Comparison of ENCODE assay signal across 15 cellular contexts in genomic region chr18:3114456-3114855, GRCh38.
DNase-seq lines count a peak whose midpoint lies in the region; ATAC-seq and TF ChIP-seq lines count a peak whose summit lies in the region.
"Had no signal": no experiment of that assay in that cellular context is flagged by ENCODE, and none has a peak within 500 bp of the region (broad histone marks: within the 10 kb centered on the region; RNA-seq: fewer than 3 reads in every experiment).

No MANE protein-coding gene starts in this region.

- H3K4me1 ChIP-seq in foreskin keratinocyte (no peaks in the 10 kb centered on the region), gastrocnemius medialis (peaks cover 0 to 5% of the 10 kb centered on the region in 2 donors)

- DNase-seq in HL-60 (ENCODE audit: low read depth in 1 of 2, low spot score in 1 of 2) (no peak), WERI-Rb-1 (peak; percentile 19), foreskin keratinocyte (no peak), gastrocnemius medialis (no peak), RWPE1 (ENCODE audit: low spot score) (no peak), UCSD-AML1 (lab: John Stamatoyannopoulos, UW; ENCODE audit: unreplicated experiment) (no peak), posterior cingulate gyrus (no peak)
- DNase-seq in activated CD8-positive, alpha-beta memory T cell treated with anti-CD3 and anti-CD28 coated beads for 24 hours = no peak
- DNase-seq: Caco-2; CD8-positive, alpha-beta memory T cell; GOT3; H9 had no signal

- H3K4me3 ChIP-seq in HL-60 (replicated peaks; ENCODE audit: insufficient read depth, low read length) (no peak overlapping the region), WERI-Rb-1 (ENCODE audit: low read depth, low read length) (no peak overlapping the region), gastrocnemius medialis (no peak overlapping the region)
- H3K4me3 ChIP-seq: A549, GM12878 had no signal

- TF ChIP-seq CTCF in HL-60 (IDR thresholded peaks at IDR 0.05; ENCODE audit: insufficient read depth, low read length) (no peak), WERI-Rb-1 (IDR thresholded peaks at IDR 0.05; ENCODE audit: low read depth, low read length) (no peak), foreskin keratinocyte (conservative IDR thresholded peaks at IDR 0.05) (no peak), gastrocnemius medialis (IDR thresholded peaks at IDR 0.05 in 4 of 5, conservative IDR thresholded peaks at IDR 0.05 in 1 of 5) (no peak), RWPE1 (conservative IDR thresholded peaks at IDR 0.05; ENCODE audit: low read depth) (no peak)

- H3K27me3 ChIP-seq in HL-60 (ENCODE audit: insufficient read depth, poor library complexity, severe bottlenecking) = no peaks in the 10 kb centered on the region
- no peaks in the 10 kb centered on the region for H3K27me3 ChIP-seq in WERI-Rb-1 (ENCODE audit: insufficient read depth, low read depth, severe bottlenecking)
- H3K27me3 ChIP-seq in foreskin keratinocyte = no peaks in the 10 kb centered on the region
- no peaks in the 10 kb centered on the region for H3K27me3 ChIP-seq in gastrocnemius medialis

- ATAC-seq in foreskin keratinocyte (peak; percentile 6), gastrocnemius medialis (no peak)
- ATAC-seq: A549, GM12878, HepG2 had no signal

- H3K36me3 ChIP-seq in WERI-Rb-1 (no peaks in the 10 kb centered on the region), gastrocnemius medialis (peaks cover 0 to 38% of the 10 kb centered on the region in 2 donors)

- H3K27ac ChIP-seq in HL-60 (replicated peaks) (peak overlapping the region; percentile 59), WERI-Rb-1 (no peak overlapping the region), foreskin keratinocyte (no peak overlapping the region), gastrocnemius medialis (peak overlapping the region; percentile 69 to 80 (median 74)), RWPE1 (no peak overlapping the region)
- H3K27ac ChIP-seq: A549 had no signal

- H3K9me3 ChIP-seq in WERI-Rb-1 (ENCODE audit: severe bottlenecking) (no peaks in the 10 kb centered on the region), gastrocnemius medialis (no peaks in the 10 kb centered on the region)
- H3K9me3 ChIP-seq: A549 had no signal

- intact Hi-C loops in gastrocnemius medialis (cut with DNase I; ENCODE audit: low total_unique reads) = no loop called here
- intact Hi-C loops in posterior cingulate gyrus (cut with DNase I) = no loop called here

- in situ Hi-C loops in gastrocnemius medialis (cut with MboI; ENCODE audit: low sequenced_read_pairs in 4 of 4) = loop anchor here in 1 of 4 donors (25.0 kb wide), 1 partner anchor 102 kb away; the partner anchor contains the start of gene LPIN2

- POLR2A ChIA-PET in RWPE1 (lab: Yijun Ruan, JAX; ENCODE audit: low non-redundant PET) = no interaction called here

- TF ChIP-seq POLR2A in gastrocnemius medialis (IDR thresholded peaks at IDR 0.05) = no peak

- CTCF ChIA-PET in RWPE1 (lab: Yijun Ruan, JAX) = interaction anchor here (0.6 kb wide), 1 partner anchor 183 kb away, joined by 3 read pairs; no protein-coding TSS in a partner anchor

Comparison
In these comparisons a context has a peak if more than half of its experiments do, and no peak if none do; other contexts are left out.
1. H3K27ac ChIP-seq: peak in HL-60 (single experiment) and gastrocnemius medialis (4 of 4); none in WERI-Rb-1 (single experiment), foreskin keratinocyte (single experiment) and RWPE1 (single experiment).